In the genomic region with DNA sequence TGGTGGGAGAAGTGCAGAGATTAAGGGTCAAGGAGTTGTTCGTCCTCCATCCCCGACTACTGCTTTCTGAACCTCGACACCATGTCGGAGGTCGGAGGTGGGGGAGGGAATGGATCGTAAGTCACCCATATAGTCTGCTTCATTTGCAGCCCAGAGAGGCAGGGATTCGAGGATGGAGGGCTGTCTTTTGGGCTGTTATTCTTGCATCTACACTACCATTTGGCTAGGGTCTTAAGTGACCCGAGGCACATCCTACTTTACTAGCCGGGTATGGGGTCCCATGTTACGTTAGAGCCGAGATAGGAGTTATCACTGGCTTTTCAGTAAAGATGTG, we compare ENCODE assay signal across 8 cellular contexts. TPM values are rescaled to one million over a fixed set of nuclear protein-coding genes. Genes with fewer than 3 reads are reported as not detected.
A peak's percentile ranks its signal among the peaks of the same experiment; 100 is the strongest.
DNase-seq lines count a peak whose midpoint lies in the region; ATAC-seq and TF ChIP-seq lines count a peak whose summit lies in the region.

No MANE protein-coding gene starts in this region.

- intact Hi-C loops in CD14-positive monocyte (cut with micrococcal nuclease) = no loop called here

- peak overlapping the region; percentile 92 for H3K9ac ChIP-seq in Loucy (ENCODE audit: low read depth, low read length, poor library complexity, severe bottlenecking)
- H3K9ac ChIP-seq in neural cell (ENCODE audit: low read length) = peak overlapping the region; percentile 97

- ATAC-seq in HG02678 (IDR thresholded peaks at IDR 0.05; ENCODE audit: unreplicated experiment) = no peak

- peaks cover 48 to 67% of the 10 kb centered on the region in 2 donors for H3K36me3 Mint-ChIP-seq in CD14-positive monocyte

- H3K27ac ChIP-seq in effector memory CD4-positive, alpha-beta T cell (ENCODE audit: insufficient read depth, low read length, poor library complexity, severe bottlenecking) = peak overlapping the region; percentile 86
- H3K27ac ChIP-seq in neural cell (ENCODE audit: low read length) = peak overlapping the region; percentile 87

- H4K20me1 ChIP-seq in Loucy (ENCODE audit: insufficient read depth, low read length, poor library complexity, severe bottlenecking) = no peaks in the 10 kb centered on the region
- H4K20me1 ChIP-seq in neural cell (ENCODE audit: insufficient read depth) = no peaks in the 10 kb centered on the region

- peaks cover 40% of the 10 kb centered on the region for H3K4me1 Mint-ChIP-seq in CD14-positive monocyte

- H3K36me3 ChIP-seq in Loucy (ENCODE audit: insufficient read depth, low read length) = peaks cover 16% of the 10 kb centered on the region; the same call in 1 of the 2 replicates
- peaks cover 12% of the 10 kb centered on the region for H3K36me3 ChIP-seq in effector memory CD4-positive, alpha-beta T cell (ENCODE audit: control insufficient read depth, insufficient read depth, low read length)
- H3K36me3 ChIP-seq in neural cell (ENCODE audit: insufficient read depth, low read length) = no peaks in the 10 kb centered on the region

- H3K4me2 ChIP-seq in Loucy (ENCODE audit: low read depth, low read length, poor library complexity, severe bottlenecking) = peak overlapping the region; percentile 80
- peak overlapping the region; percentile 98 for H3K4me2 ChIP-seq in neural cell (ENCODE audit: low read length)

- H3K4me3 ChIP-seq in Loucy (ENCODE audit: low read length, poor library complexity, severe bottlenecking) (peak overlapping the region; percentile 88), neural cell (ENCODE audit: low read length) (peak overlapping the region; percentile 98)
- H3K4me3 ChIP-seq in effector memory CD4-positive, alpha-beta T cell (ENCODE audit: insufficient read depth, low read depth, low read length, poor library complexity, severe bottlenecking) = peak overlapping the region; percentile 90

- TF ChIP-seq CTCF in CD14-positive monocyte (IDR thresholded peaks at IDR 0.05) (no peak), Loucy (conservative IDR thresholded peaks at IDR 0.05; ENCODE audit: low read length) (no peak), neural cell (IDR thresholded peaks at IDR 0.05; ENCODE audit: poor library complexity, severe bottlenecking) (no peak), GM20000 (IDR thresholded peaks at IDR 0.05; ENCODE audit: extremely low read depth, missing control alignments) (no peak)

- peak overlapping the region in 5 of 7 donors; percentile 78 to 94 (median 85) for H3K27ac Mint-ChIP-seq in CD14-positive monocyte

- DNase-seq in CD14-positive monocyte (ENCODE audit: low spot score) (no peak), GM20000 (ENCODE audit: low spot score) (no peak), DMS114 treated with DMSO at 0.1 percent for 48 hours (lab: John Stamatoyannopoulos, UW; ENCODE audit: unreplicated experiment) (no peak), GM19240 (ENCODE audit: insufficient read length, low spot score) (no peak)
- DNase-seq in effector memory CD4-positive, alpha-beta T cell = no peak

- peaks cover 36% of the 10 kb centered on the region for H3K79me2 ChIP-seq in Loucy (ENCODE audit: insufficient read depth, low read length)
- peaks cover 11% of the 10 kb centered on the region for H3K79me2 ChIP-seq in neural cell (replicated peaks; ENCODE audit: insufficient read depth, low read length)

- no peaks in the 10 kb centered on the region for H3K9me3 ChIP-seq in Loucy (ENCODE audit: insufficient read depth, low read depth, low read length)
- no peaks in the 10 kb centered on the region for H3K9me3 ChIP-seq in effector memory CD4-positive, alpha-beta T cell (ENCODE audit: control insufficient read depth, low read length)
- H3K9me3 ChIP-seq in neural cell (ENCODE audit: low read length) = no peaks in the 10 kb centered on the region

- H3K4me1 ChIP-seq in Loucy (ENCODE audit: insufficient read depth, low read length, poor library complexity, severe bottlenecking) = peaks cover 37% of the 10 kb centered on the region
- H3K4me1 ChIP-seq in effector memory CD4-positive, alpha-beta T cell (ENCODE audit: control insufficient read depth, insufficient read depth, low read length, poor library complexity, severe bottlenecking) = peaks cover 18% of the 10 kb centered on the region

- H3K9me3 Mint-ChIP-seq in CD14-positive monocyte = no peaks in the 10 kb centered on the region

- no peaks in the 10 kb centered on the region for H3K27me3 Mint-ChIP-seq in CD14-positive monocyte (ENCODE audit: low read depth in 3 of 3)

- H3K9me2 ChIP-seq in Loucy (replicated peaks; ENCODE audit: low read depth, low read length) (no peaks in the 10 kb centered on the region), neural cell (ENCODE audit: insufficient read depth, low read length) (no peaks in the 10 kb centered on the region)

- TF ChIP-seq RAD21 in neural cell (conservative IDR thresholded peaks at IDR 0.05) = no peak

- H3F3A ChIP-seq in Loucy (ENCODE audit: low read depth) (no peaks in the 10 kb centered on the region), neural cell (ENCODE audit: insufficient read depth, low read length, poor library complexity, severe bottlenecking) (no peaks in the 10 kb centered on the region)

- TF ChIP-seq EP300 in neural cell (conservative IDR thresholded peaks at IDR 0.05; ENCODE audit: poor library complexity, severe bottlenecking) = no peak

- peak overlapping the region; percentile 85 to 87 for H3K4me3 Mint-ChIP-seq in CD14-positive monocyte

- peak overlapping the region; percentile 95 for H2AFZ ChIP-seq in Loucy (ENCODE audit: low read length)
- peak overlapping the region; percentile 93 for H2AFZ ChIP-seq in neural cell (ENCODE audit: low read depth, low read length)

- H3K27me3 ChIP-seq in Loucy (ENCODE audit: insufficient read depth, low read length, poor library complexity, severe bottlenecking) (no peaks in the 10 kb centered on the region), neural cell (ENCODE audit: insufficient read depth, low read depth, low read length) (no peaks in the 10 kb centered on the region)
- H3K27me3 ChIP-seq in effector memory CD4-positive, alpha-beta T cell (replicated peaks; ENCODE audit: control insufficient read depth, insufficient read depth, low read length, poor library complexity, severe bottlenecking) = no peaks in the 10 kb centered on the region

TF ChIP-seq in neural cell, 6 proteins besides CTCF, POLR2A, EP300 and RAD21:
- no peak for TF ChIP-seq MXI1 (conservative IDR thresholded peaks at IDR 0.05; ENCODE audit: poor library complexity, severe bottlenecking)
- TF ChIP-seq TAF1 (IDR thresholded peaks at IDR 0.05; ENCODE audit: low read depth) = no peak
- TF ChIP-seq, protein P1, sequence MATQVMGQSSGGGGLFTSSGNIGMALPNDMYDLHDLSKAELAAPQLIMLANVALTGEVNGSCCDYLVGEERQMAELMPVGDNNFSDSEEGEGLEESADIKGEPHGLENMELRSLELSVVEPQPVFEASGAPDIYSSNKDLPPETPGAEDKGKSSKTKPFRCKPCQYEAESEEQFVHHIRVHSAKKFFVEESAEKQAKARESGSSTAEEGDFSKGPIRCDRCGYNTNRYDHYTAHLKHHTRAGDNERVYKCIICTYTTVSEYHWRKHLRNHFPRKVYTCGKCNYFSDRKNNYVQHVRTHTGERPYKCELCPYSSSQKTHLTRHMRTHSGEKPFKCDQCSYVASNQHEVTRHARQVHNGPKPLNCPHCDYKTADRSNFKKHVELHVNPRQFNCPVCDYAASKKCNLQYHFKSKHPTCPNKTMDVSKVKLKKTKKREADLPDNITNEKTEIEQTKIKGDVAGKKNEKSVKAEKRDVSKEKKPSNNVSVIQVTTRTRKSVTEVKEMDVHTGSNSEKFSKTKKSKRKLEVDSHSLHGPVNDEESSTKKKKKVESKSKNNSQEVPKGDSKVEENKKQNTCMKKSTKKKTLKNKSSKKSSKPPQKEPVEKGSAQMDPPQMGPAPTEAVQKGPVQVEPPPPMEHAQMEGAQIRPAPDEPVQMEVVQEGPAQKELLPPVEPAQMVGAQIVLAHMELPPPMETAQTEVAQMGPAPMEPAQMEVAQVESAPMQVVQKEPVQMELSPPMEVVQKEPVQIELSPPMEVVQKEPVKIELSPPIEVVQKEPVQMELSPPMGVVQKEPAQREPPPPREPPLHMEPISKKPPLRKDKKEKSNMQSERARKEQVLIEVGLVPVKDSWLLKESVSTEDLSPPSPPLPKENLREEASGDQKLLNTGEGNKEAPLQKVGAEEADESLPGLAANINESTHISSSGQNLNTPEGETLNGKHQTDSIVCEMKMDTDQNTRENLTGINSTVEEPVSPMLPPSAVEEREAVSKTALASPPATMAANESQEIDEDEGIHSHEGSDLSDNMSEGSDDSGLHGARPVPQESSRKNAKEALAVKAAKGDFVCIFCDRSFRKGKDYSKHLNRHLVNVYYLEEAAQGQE (IDR thresholded peaks at IDR 0.05; ENCODE audit: borderline replicate concordance) = no peak
- no peak for TF ChIP-seq EZH2 (IDR thresholded peaks at IDR 0.05; ENCODE audit: borderline replicate concordance, insufficient read depth, low read length, poor library complexity, severe bottlenecking)
- no peak for TF ChIP-seq POLR2AphosphoS5 (IDR thresholded peaks at IDR 0.05)
- no peak for TF ChIP-seq SMC3 (conservative IDR thresholded peaks at IDR 0.05; ENCODE audit: poor library complexity)

RNA-seq across cellular contexts. Expression of a gene that starts 0.6 kb away (rescaled TPM):
- polyA plus RNA-seq in CD14-positive monocyte (10 to 100 TPM; 11.0 to 11.3 TPM), neural cell (18.3 and 20.2 TPM in 2 replicates)
- 19.2 and 19.7 TPM in 2 replicates for polyA minus RNA-seq in neural cell

RNA-seq across cellular contexts. Expression of a gene that starts 6.1 kb away (rescaled TPM):
- 100 to 1,000 TPM; 108 to 120 TPM for polyA plus RNA-seq in CD14-positive monocyte
- 87.4 and 104 TPM in 2 replicates for polyA plus RNA-seq in neural cell
- 46.4 and 47.7 TPM in 2 replicates for polyA minus RNA-seq in neural cell

RNA-seq across cellular contexts. Expression of a gene that starts 6.3 kb away (rescaled TPM):
- polyA plus RNA-seq in CD14-positive monocyte = 10 to 100 TPM; 10.5 to 10.8 TPM
- polyA plus RNA-seq in neural cell = 93.9 and 107 TPM in 2 replicates
- 33.4 and 35.1 TPM in 2 replicates for polyA minus RNA-seq in neural cell

RNA-seq across cellular contexts. Expression of a gene that starts 17.4 kb away (rescaled TPM):
- polyA plus RNA-seq in CD14-positive monocyte = 10 to 100 TPM; 16.8 to 21.0 TPM
- polyA plus RNA-seq in neural cell = 39.8 and 43.7 TPM in 2 replicates
- 24.3 and 24.8 TPM in 2 replicates for polyA minus RNA-seq in neural cell

RNA-seq across cellular contexts. Expression of a gene that starts 27.4 kb away (rescaled TPM):
- polyA plus RNA-seq in CD14-positive monocyte = 10 to 100 TPM; 40.9 to 42.2 TPM
- polyA plus RNA-seq in neural cell = 29.6 and 42.6 TPM in 2 replicates
- polyA minus RNA-seq in neural cell = 28.7 and 30.7 TPM in 2 replicates
